Comparison of ENCODE assay signal across 10 cellular contexts in genomic region chr15:74378853-74379252, GRCh38. TPM values are rescaled to one million over a fixed set of nuclear protein-coding genes. Genes with fewer than 3 reads are reported as not detected.
DNase-seq lines count a peak whose midpoint lies in the region; ATAC-seq, FAIRE-seq and TF ChIP-seq lines count a peak whose summit lies in the region.
"Had no signal": no experiment of that assay in that cellular context is flagged by ENCODE, and none has a peak within 500 bp of the region (broad histone marks: within the 10 kb centered on the region; RNA-seq: fewer than 3 reads in every experiment).

No MANE protein-coding gene starts in this region.

- TF ChIP-seq CTCF in GM12865 (IDR thresholded peaks at IDR 0.05; ENCODE audit: insufficient read depth, low read depth, low read length, missing control alignments): no peak
- TF ChIP-seq CTCF in bronchial epithelial cell (IDR thresholded peaks at IDR 0.05; ENCODE audit: insufficient read depth, low read length, severe bottlenecking): no peak

- DNase-seq in GM12865 (ENCODE audit: low read depth) (peak; percentile 57), RPMI7951 (ENCODE audit: low read depth) (peak; percentile 82), bronchial epithelial cell (ENCODE audit: low read depth) (peak; percentile 77), caudate nucleus (lab: John Stamatoyannopoulos, UW) (no peak), NAMALWA (ENCODE audit: low spot score) (no peak)
- peak in 2 of 3 donors; percentile 62 to 69 for DNase-seq in stimulated activated CD4-positive, alpha-beta T cell treated with anti-CD3 and anti-CD28 coated beads, Interleukin-12 subunit alpha, Interleukin-12 subunit beta, amount 100 ng/mL, for 48 hours (ENCODE audit: low read depth in 2 of 3, low spot score in 1 of 3)
- DNase-seq: T-helper 9 cell had no signal

- H3K4me3 ChIP-seq in GM12865 (ENCODE audit: low read depth, low read length) (no peak overlapping the region), bronchial epithelial cell (ENCODE audit: low read depth, low read length) (no peak overlapping the region)

- H3K27me3 ChIP-seq in bronchial epithelial cell (ENCODE audit: control insufficient read depth, insufficient read depth, low read length): no peaks in the 10 kb centered on the region

- H3K27ac ChIP-seq in caudate nucleus (ENCODE audit: low read depth, low read length): no peak overlapping the region

- no peak for FAIRE-seq in bronchial epithelial cell (lab: Jason Lieb, UNC)
- FAIRE-seq: G401.6 had no signal

- ATAC-seq in GM21529 (IDR thresholded peaks at IDR 0.05; ENCODE audit: unreplicated experiment) (no peak), HG03469 (IDR thresholded peaks at IDR 0.05; ENCODE audit: unreplicated experiment) (no peak)

- no peaks in the 10 kb centered on the region for H3K36me3 ChIP-seq in bronchial epithelial cell (ENCODE audit: control insufficient read depth, insufficient read depth, low read length)

RNA-seq across cellular contexts. Expression of gene CYP11A1, which starts 11.4 kb away (rescaled TPM):
- not detected in 2 replicates for total RNA-seq in RPMI7951 (2014; rRNA removed; shearing (Covaris generic))
- total RNA-seq in bronchial epithelial cell: not detected in 2 replicates

RNA-seq across cellular contexts. Expression of gene SEMA7A, which starts 54.9 kb away (rescaled TPM):
- total RNA-seq in RPMI7951 (2014; rRNA removed; shearing (Covaris generic)): 20.7 and 20.8 TPM in 2 replicates
- total RNA-seq in bronchial epithelial cell: 4.0 and 5.3 TPM in 2 replicates

Comparison
In these comparisons a context has a peak if more than half of its experiments do, and no peak if none do; other contexts are left out.
1. DNase-seq: peak in GM12865 (single experiment), RPMI7951 (single experiment), bronchial epithelial cell (single experiment) and stimulated activated CD4-positive, alpha-beta T cell treated with anti-CD3 and anti-CD28 coated beads, Interleukin-12 subunit alpha, Interleukin-12 subunit beta, amount 100 ng/mL, for 48 hours (2 of 3); none in caudate nucleus (0 of 61) and NAMALWA (single experiment).